ENCODE assay signal across 8 cellular contexts in genomic region chr10:27504007-27504890, GRCh38. TPM values are rescaled to one million over a fixed set of nuclear protein-coding genes. Genes with fewer than 3 reads are reported as not detected.
DNase-seq lines count a peak whose midpoint lies in the region; TF ChIP-seq lines count a peak whose summit lies in the region.

Gene RAB18 (plus strand): TSS chr10:27504304. CDS start chr10:27504370, 66 bp downstream.

- H3K4me1 ChIP-seq in ES-I3 (ENCODE audit: insufficient read depth, low read length) (no peaks in the 10 kb centered on the region), HAP-1 (peaks cover 18% of the 10 kb centered on the region)

- H3K27me3 ChIP-seq in HAP-1 (ENCODE audit: low read depth) (no peaks in the 10 kb centered on the region), MG63 (no peaks in the 10 kb centered on the region)

- H3K4me1 Mint-ChIP-seq in nephron: peaks cover 50% of the 10 kb centered on the region
- peaks cover 52% of the 10 kb centered on the region for H3K4me1 Mint-ChIP-seq in stimulated activated naive CD8-positive, alpha-beta T cell treated with anti-CD3 and anti-CD28 coated beads, Interleukin-15, Interleukin-2, amounts not matched to agents 100 ng/mL and 50 ng/mL, for 24 hours (ENCODE audit: low read depth)

- peak within 1 kb of the TSS; percentile 70 for H3K9ac ChIP-seq in ES-I3 (ENCODE audit: low read depth, low read length)

- peak within 1 kb of the TSS; percentile 98 to 100 (median 99) for H3K4me3 Mint-ChIP-seq in nephron
- peak within 1 kb of the TSS; percentile 100 for H3K4me3 Mint-ChIP-seq in stimulated activated naive CD8-positive, alpha-beta T cell treated with anti-CD3 and anti-CD28 coated beads, Interleukin-15, Interleukin-2, amounts not matched to agents 100 ng/mL and 50 ng/mL, for 24 hours

- peak within 1 kb of the TSS; percentile 96 to 99 (median 99) for H3K27ac Mint-ChIP-seq in nephron
- H3K27ac Mint-ChIP-seq in stimulated activated naive CD8-positive, alpha-beta T cell treated with anti-CD3 and anti-CD28 coated beads, Interleukin-15, Interleukin-2, amounts not matched to agents 100 ng/mL and 50 ng/mL, for 24 hours: peak within 1 kb of the TSS; percentile 98

- peaks cover 5% of the 10 kb centered on the region for H3K27me3 Mint-ChIP-seq in nephron (ENCODE audit: low read depth)
- H3K27me3 Mint-ChIP-seq in stimulated activated naive CD8-positive, alpha-beta T cell treated with anti-CD3 and anti-CD28 coated beads, Interleukin-15, Interleukin-2, amounts not matched to agents 100 ng/mL and 50 ng/mL, for 24 hours: no peaks in the 10 kb centered on the region

- H3K36me3 ChIP-seq in ES-I3 (ENCODE audit: insufficient read depth, low read length) (no peaks in the 10 kb centered on the region), HAP-1 (replicated peaks) (no peaks in the 10 kb centered on the region; the same call in 1 of the 2 replicates), MG63 (peaks cover 15% of the 10 kb centered on the region)

- peak; percentile 95 to 97 for DNase-seq in HAP-1 (ENCODE audit: low spot score in 2 of 2)
- peak; percentile 98 for DNase-seq in MG63
- peak; percentile 85 for DNase-seq in SHP77 treated with DMSO at 0.1 percent for 48 hours (lab: John Stamatoyannopoulos, UW)
- DNase-seq in activated effector memory CD4-positive, alpha-beta T cell treated with anti-CD3 and anti-CD28 coated beads, Interleukin-2, amount 50 U/mL, for 16 hours: peak; percentile 100
- DNase-seq in fibroblast of the aortic adventitia (ENCODE audit: low read depth): peak; percentile 99

- in situ Hi-C loops in HAP-1 (cut with MboI; ENCODE audit: low sequenced_read_pairs): no loop called here

- H3K9me3 ChIP-seq in ES-I3 (ENCODE audit: control insufficient read depth, insufficient read depth, low read length): no peaks in the 10 kb centered on the region
- no peaks in the 10 kb centered on the region for H3K9me3 ChIP-seq in HAP-1
- no peaks in the 10 kb centered on the region for H3K9me3 ChIP-seq in MG63

- no peaks in the 10 kb centered on the region for H3K9me3 Mint-ChIP-seq in nephron
- no peaks in the 10 kb centered on the region for H3K9me3 Mint-ChIP-seq in stimulated activated naive CD8-positive, alpha-beta T cell treated with anti-CD3 and anti-CD28 coated beads, Interleukin-15, Interleukin-2, amounts not matched to agents 100 ng/mL and 50 ng/mL, for 24 hours

- TF ChIP-seq CTCF in fibroblast of the aortic adventitia (IDR thresholded peaks at IDR 0.05; ENCODE audit: insufficient read depth, low read length) (peak; percentile 7), nephron (IDR thresholded peaks at IDR 0.05; ENCODE audit: unreplicated experiment in 3 of 3) (no peak)

- H3K4me3 ChIP-seq in HAP-1: peak within 1 kb of the TSS; percentile 92
- peak within 1 kb of the TSS; percentile 88 for H3K4me3 ChIP-seq in MG63
- H3K4me3 ChIP-seq in fibroblast of the aortic adventitia (ENCODE audit: low read depth, low read length): peak within 1 kb of the TSS; percentile 97

- peaks cover 7% of the 10 kb centered on the region for H3K36me3 Mint-ChIP-seq in nephron (ENCODE audit: low read depth)
- peaks cover 29% of the 10 kb centered on the region for H3K36me3 Mint-ChIP-seq in stimulated activated naive CD8-positive, alpha-beta T cell treated with anti-CD3 and anti-CD28 coated beads, Interleukin-15, Interleukin-2, amounts not matched to agents 100 ng/mL and 50 ng/mL, for 24 hours (ENCODE audit: low read depth)

RNA-seq across cellular contexts. Expression of gene RAB18, which starts in this region (rescaled TPM):
- total RNA-seq in MG63 (2014; rRNA removed; shearing (Covaris generic); ENCODE audit: low replicate concordance): 41.3 and 61.0 TPM in 2 replicates
- total RNA-seq in fibroblast of the aortic adventitia (ENCODE audit: low replicate concordance): 48.5 and 114 TPM in 2 replicates

Comparison
In these comparisons a context has a peak if more than half of its experiments do, and no peak if none do; other contexts are left out.
1. Peak in every context shown above with its lines: DNase-seq and H3K4me3 ChIP-seq.